Comparison of ENCODE assay signal across 17 cellular contexts in the genomic region with DNA sequence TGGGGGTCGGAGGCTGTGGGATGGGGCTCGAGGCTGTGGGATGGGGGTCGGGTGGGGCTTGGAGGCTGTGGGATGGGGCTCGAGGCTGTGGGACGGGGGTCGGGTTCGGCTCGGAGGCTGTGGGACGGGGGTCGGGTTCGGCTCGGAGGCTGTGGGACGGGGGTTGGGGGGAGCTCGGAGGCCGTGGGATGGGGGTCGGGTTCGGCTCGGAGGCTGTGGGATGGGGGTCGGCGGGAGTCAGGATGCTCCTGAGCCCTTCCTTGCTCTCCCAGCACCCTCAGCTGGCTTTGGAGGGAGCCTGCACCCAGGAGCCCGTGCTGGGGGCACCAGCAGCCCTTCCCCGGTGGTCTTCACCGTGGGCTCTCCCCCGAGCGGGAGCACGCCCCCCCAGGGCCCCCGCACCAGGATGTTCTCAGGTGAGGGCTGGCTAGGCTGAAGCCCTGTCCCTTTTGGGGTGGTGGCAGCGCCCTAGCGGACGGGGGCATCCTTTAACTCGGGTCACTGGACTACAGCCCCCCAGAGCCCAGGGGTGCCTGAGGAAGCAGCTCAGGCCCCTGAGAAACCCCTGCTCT.
"Had no signal": no experiment of that assay in that cellular context is flagged by ENCODE, and none has a peak within 500 bp of the region (broad histone marks: within the 10 kb centered on the region; RNA-seq: fewer than 3 reads in every experiment).

No MANE protein-coding gene starts in this region.

- DNase-seq: activated CD4-positive, alpha-beta memory T cell treated with anti-CD3 and anti-CD28 coated beads, Interleukin-2, amount 10 ng/mL, durations not matched to agents 7 days and 5 days; activated CD8-positive, alpha-beta memory T cell treated with anti-CD3 and anti-CD28 coated beads, Interleukin-2, amount 50 U/mL, for 4 hours; activated gamma-delta T cell treated with Interleukin-2 at 50 U/mL for 16 hours; activated T-cell treated with anti-CD3 and anti-CD28 coated beads, Interleukin-2, amount 50 U/mL, for 72 hours; amniotic stem cell; central memory CD4-positive, alpha-beta T cell; cortex of kidney; effector memory CD8-positive, alpha-beta T cell; retina; SW 1271 had no signal

- H3K27me3 ChIP-seq: body of pancreas, tibial nerve had no signal

- H3K4me3 ChIP-seq: body of pancreas, tibial nerve had no signal

- H3K9me3 Mint-ChIP-seq: activated CD4-positive, alpha-beta memory T cell treated with anti-CD3 and anti-CD28 coated beads, Interleukin-2, amount 10 ng/mL, durations not matched to agents 7 days and 5 days; activated T-cell treated with anti-CD3 and anti-CD28 coated beads, Interleukin-2, amount 50 U/mL, for 72 hours; effector memory CD8-positive, alpha-beta T cell; memory B cell; T-helper 2 cell treated with Interferon-gamma antibody and Interleukin-4, amounts not matched to agents 5 μg/mL and 100 μg/mL, for 36 hours had no signal

- H3K27me3 Mint-ChIP-seq: activated CD4-positive, alpha-beta memory T cell treated with anti-CD3 and anti-CD28 coated beads, Interleukin-2, amount 10 ng/mL, durations not matched to agents 7 days and 5 days; effector memory CD8-positive, alpha-beta T cell; memory B cell had no signal

- H3K27ac ChIP-seq: body of pancreas, parathyroid adenoma, tibial nerve had no signal

- ATAC-seq: activated CD4-positive, CD25-positive, alpha-beta regulatory T cell treated with anti-CD3 and anti-CD28 coated beads, Interleukin-2, amount 50 U/mL, for 24 hours; activated T-cell treated with anti-CD3 and anti-CD28 coated beads, Interleukin-2, amount 50 U/mL, for 72 hours; body of pancreas; effector memory CD8-positive, alpha-beta T cell; left lobe of liver had no signal

- H3K4me3 Mint-ChIP-seq: activated CD4-positive, alpha-beta memory T cell treated with anti-CD3 and anti-CD28 coated beads, Interleukin-2, amount 10 ng/mL, durations not matched to agents 7 days and 5 days; activated T-cell treated with anti-CD3 and anti-CD28 coated beads, Interleukin-2, amount 50 U/mL, for 72 hours; effector memory CD8-positive, alpha-beta T cell; memory B cell; T-helper 2 cell treated with Interferon-gamma antibody and Interleukin-4, amounts not matched to agents 5 μg/mL and 100 μg/mL, for 36 hours had no signal

- H3K9me3 ChIP-seq: body of pancreas, tibial nerve had no signal

- H3K4me1 Mint-ChIP-seq: activated CD4-positive, alpha-beta memory T cell treated with anti-CD3 and anti-CD28 coated beads, Interleukin-2, amount 10 ng/mL, durations not matched to agents 7 days and 5 days; memory B cell had no signal

- H3K27ac Mint-ChIP-seq: activated CD4-positive, alpha-beta memory T cell treated with anti-CD3 and anti-CD28 coated beads, Interleukin-2, amount 10 ng/mL, durations not matched to agents 7 days and 5 days; activated T-cell treated with anti-CD3 and anti-CD28 coated beads, Interleukin-2, amount 50 U/mL, for 72 hours; memory B cell; T-helper 2 cell treated with Interferon-gamma antibody and Interleukin-4, amounts not matched to agents 5 μg/mL and 100 μg/mL, for 36 hours had no signal
